Comparison of ENCODE assay signal across 1 cellular context in genomic region chr1:246181244-246181643, GRCh38.
TF ChIP-seq lines count a peak whose summit lies in the region.

No MANE protein-coding gene starts in this region.

TF ChIP-seq in K562, 482 proteins besides CTCF, POLR2A, EP300 and RAD21 (continued from another document):
- TF ChIP-seq AFF1 (IDR thresholded peaks at IDR 0.05; ENCODE audit: low read depth in 1 of 2, partially characterized antibody in 2 of 2): no peak
- peak; percentile 37; the same call in 1 of the 2 replicates for TF ChIP-seq ZNF175 (CRISPR knock-in tag; IDR thresholded peaks at IDR 0.05; ENCODE audit: low read depth)
- TF ChIP-seq USF2 (CRISPR knock-in tag; IDR thresholded peaks at IDR 0.05): no peak
